ENCODE assay signal across 27 cellular contexts in genomic region chr2:196514641-196515040, GRCh38.
"Had no signal": no experiment of that assay in that cellular context is flagged by ENCODE, and none has a peak within 500 bp of the region (broad histone marks: within the 10 kb centered on the region; RNA-seq: fewer than 3 reads in every experiment).

No MANE protein-coding gene starts in this region.

- H3K27me3 ChIP-seq: adrenal gland, MG63, SJSA1 had no signal

- H2AFZ ChIP-seq: PC-9 had no signal

- DNase-seq: activated CD4-positive, alpha-beta memory T cell treated with anti-CD3 and anti-CD28 coated beads for 36 hours; activated CD4-positive, alpha-beta T cell treated with anti-CD3 and anti-CD28 coated beads, Interleukin-2, amount 50 U/mL, for 1 hour; activated CD8-positive, alpha-beta memory T cell treated with anti-CD3 and anti-CD28 coated beads, Interleukin-2, amount 50 U/mL, for 4 hours; activated gamma-delta T cell treated with Interleukin-2 at 50 U/mL for 16 hours; activated naive CD4-positive, alpha-beta T cell treated with anti-CD3 and anti-CD28 coated beads for 36 hours; activated T-cell treated with anti-CD3 and anti-CD28 coated beads for 4 hours; activated T-cell treated with anti-CD3 and anti-CD28 coated beads, Interleukin-2, amount 50 U/mL, for 4 hours; adrenal gland; Kasumi-1; KG1; MG63; MV-4-11; NCI-H1436 treated with DMSO at 0.1 percent for 48 hours; NCI-H187; NCI-H2107; NCI-H526; NCI-H748 treated with DMSO at 0.1 percent for 48 hours; NK-92 treated with Interleukin-12 subunit alpha and Interleukin-12 subunit beta, amount 100 ng/mL, for 24 hours; PC-9; SK-N-SH had no signal

- H3K4me1 ChIP-seq: adrenal gland, SJSA1 had no signal

- H3K9me3 Mint-ChIP-seq: activated CD4-positive, alpha-beta memory T cell treated with anti-CD3 and anti-CD28 coated beads for 36 hours; activated naive CD4-positive, alpha-beta T cell treated with anti-CD3 and anti-CD28 coated beads for 36 hours; activated naive CD4-positive, alpha-beta T cell treated with anti-CD3 and anti-CD28 coated beads, Interleukin-2, amount 50 U/mL, for 72 hours; activated T-cell treated with anti-CD3 and anti-CD28 coated beads, Interleukin-2, amount 50 U/mL, for 4 hours; activated T-helper 1 cell treated with anti-CD3 and anti-CD28 coated beads, Interleukin-12 subunit alpha, Interleukin-12 subunit beta, Interleukin-2, Interleukin-4 antibody, amounts not matched to agents 30 ng/mL and 10 ng/mL and 1 ng/mL, durations not matched to agents 14 hours and 24 hours and 36 hours; brain; T-helper 1 cell treated with Interleukin-12 subunit alpha and Interleukin-12 subunit beta and Interleukin-4 antibody, amounts not matched to agents 30 μg/mL and 1 μg/mL, for 36 hours; T-helper 2 cell treated with Interferon-gamma antibody and Interleukin-4, amounts not matched to agents 5 μg/mL and 100 μg/mL, for 36 hours had no signal

- H3K4me2 ChIP-seq: PC-9, SK-N-SH had no signal

- ATAC-seq: activated naive CD4-positive, alpha-beta T cell treated with anti-CD3 and anti-CD28 coated beads, Interleukin-2, amount 50 U/mL, for 72 hours had no signal

- H3K27ac Mint-ChIP-seq: activated CD4-positive, alpha-beta memory T cell treated with anti-CD3 and anti-CD28 coated beads for 36 hours; activated naive CD4-positive, alpha-beta T cell treated with anti-CD3 and anti-CD28 coated beads for 36 hours; activated naive CD4-positive, alpha-beta T cell treated with anti-CD3 and anti-CD28 coated beads, Interleukin-2, amount 50 U/mL, for 72 hours; activated T-helper 1 cell treated with anti-CD3 and anti-CD28 coated beads, Interleukin-12 subunit alpha, Interleukin-12 subunit beta, Interleukin-2, Interleukin-4 antibody, amounts not matched to agents 30 ng/mL and 10 ng/mL and 1 ng/mL, durations not matched to agents 14 hours and 24 hours and 36 hours; brain; T-helper 1 cell treated with Interleukin-12 subunit alpha and Interleukin-12 subunit beta and Interleukin-4 antibody, amounts not matched to agents 30 μg/mL and 1 μg/mL, for 36 hours; T-helper 2 cell treated with Interferon-gamma antibody and Interleukin-4, amounts not matched to agents 5 μg/mL and 100 μg/mL, for 36 hours had no signal

- H3K27ac ChIP-seq: adrenal gland, PC-9, RWPE1, SJSA1 had no signal

- H3K4me3 Mint-ChIP-seq: activated CD4-positive, alpha-beta memory T cell treated with anti-CD3 and anti-CD28 coated beads for 36 hours; activated naive CD4-positive, alpha-beta T cell treated with anti-CD3 and anti-CD28 coated beads for 36 hours; activated T-cell treated with anti-CD3 and anti-CD28 coated beads, Interleukin-2, amount 50 U/mL, for 4 hours; activated T-helper 1 cell treated with anti-CD3 and anti-CD28 coated beads, Interleukin-12 subunit alpha, Interleukin-12 subunit beta, Interleukin-2, Interleukin-4 antibody, amounts not matched to agents 30 ng/mL and 10 ng/mL and 1 ng/mL, durations not matched to agents 14 hours and 24 hours and 36 hours; brain; T-helper 1 cell treated with Interleukin-12 subunit alpha and Interleukin-12 subunit beta and Interleukin-4 antibody, amounts not matched to agents 30 μg/mL and 1 μg/mL, for 36 hours; T-helper 2 cell treated with Interferon-gamma antibody and Interleukin-4, amounts not matched to agents 5 μg/mL and 100 μg/mL, for 36 hours had no signal

- H3K9ac ChIP-seq: SK-N-SH had no signal

- H3K9me3 ChIP-seq: adrenal gland, MG63, SJSA1, SK-N-SH had no signal

- H3K36me3 ChIP-seq: adrenal gland, MG63, SJSA1 had no signal

- H3K4me3 ChIP-seq: adrenal gland, MG63, PC-9, SJSA1 had no signal
